8 cellular contexts compared by ENCODE assay signal in the genomic region with DNA sequence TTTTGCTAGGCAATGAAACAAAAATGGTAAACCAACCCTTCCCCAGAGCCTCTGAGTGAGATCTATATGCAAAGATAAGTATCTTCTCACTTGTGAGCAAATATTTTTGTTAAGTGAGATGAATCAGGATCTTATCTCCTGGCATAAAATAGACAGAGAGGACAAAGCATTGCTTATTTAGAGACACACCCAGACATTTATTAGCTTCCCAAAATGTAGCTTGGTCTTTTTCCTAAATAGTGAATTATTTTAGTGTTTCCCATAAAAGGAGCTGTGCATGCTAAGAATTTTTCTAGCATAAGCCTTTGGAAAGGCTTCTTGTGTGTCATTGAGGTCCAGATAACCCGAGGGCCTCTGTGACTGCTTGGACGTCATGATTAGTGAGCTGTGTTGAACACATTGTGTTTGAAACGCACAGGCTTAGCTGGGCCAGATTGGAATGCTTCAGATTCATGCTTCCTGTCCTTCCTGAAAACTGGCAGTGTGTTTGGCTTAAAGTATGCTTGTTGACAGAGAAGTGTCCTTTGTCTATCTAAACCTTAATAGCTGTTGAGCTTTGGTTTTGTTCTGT. TPM values are rescaled to one million over a fixed set of nuclear protein-coding genes. Genes with fewer than 3 reads are reported as not detected.
A peak's percentile ranks its signal among the peaks of the same experiment; 100 is the strongest.
DNase-seq lines count a peak whose midpoint lies in the region.

No MANE protein-coding gene starts in this region.

- peak; percentile 68 for DNase-seq in GM03348 (ENCODE audit: low spot score)
- peak; percentile 21 for DNase-seq in T1000 (lab: John Stamatoyannopoulos, UW)
- peak; percentile 66 for DNase-seq in glomerular visceral epithelial cell (ENCODE audit: extremely low spot score)
- DNase-seq in pulmonary artery endothelial cell (ENCODE audit: low read depth, low spot score), result peak; percentile 99
- no peak for DNase-seq in activated naive CD4-positive, alpha-beta T cell (lab: John Stamatoyannopoulos, UW)
- no peak for DNase-seq in DMS79 (lab: John Stamatoyannopoulos, UW)
- DNase-seq in RPMI8226, result no peak
- DNase-seq in SIG-M5 treated with dmso at 0.1 percent for 504 hours (lab: John Stamatoyannopoulos, UW; ENCODE audit: unreplicated experiment), result no peak

RNA-seq across cellular contexts. Expression of a gene that starts 16.5 kb away (rescaled TPM):
- total RNA-seq in pulmonary artery endothelial cell, result 48.5 and 69.3 TPM in 2 replicates

Comparison
In these comparisons a context has a peak if more than half of its experiments do, and no peak if none do; other contexts are left out.
1. DNase-seq: peak in GM03348 (single experiment), T1000 (single experiment), glomerular visceral epithelial cell (single experiment) and pulmonary artery endothelial cell (single experiment); none in activated naive CD4-positive, alpha-beta T cell (0 of 4), DMS79 (single experiment), RPMI8226 (single experiment) and SIG-M5 treated with dmso at 0.1 percent for 504 hours (single experiment).